In genomic region chr7:138032186-138032585, GRCh38 we compare ENCODE assay signal across 19 cellular contexts. TPM values are rescaled to one million over a fixed set of nuclear protein-coding genes. Genes with fewer than 3 reads are reported as not detected.
DNase-seq lines count a peak whose midpoint lies in the region; ATAC-seq and TF ChIP-seq lines count a peak whose summit lies in the region.
"Had no signal": no experiment of that assay in that cellular context is flagged by ENCODE, and none has a peak within 500 bp of the region (broad histone marks: within the 10 kb centered on the region; RNA-seq: fewer than 3 reads in every experiment).

No MANE protein-coding gene starts in this region.

- DNase-seq in GM23338 (ENCODE audit: low spot score): no peak
- DNase-seq in kidney glomerular epithelial cell (lab: John Stamatoyannopoulos, UW): peak; percentile 2
- DNase-seq in NCI-H526 treated with DMSO at 0.1 percent for 48 hours (lab: John Stamatoyannopoulos, UW): no peak
- DNase-seq in NCI-H446 treated with DMSO at 0.1 percent for 48 hours (lab: John Stamatoyannopoulos, UW): no peak
- no peak for DNase-seq in HuH-7.5 (ENCODE audit: low spot score)
- DNase-seq in hypothalamus (lab: John Stamatoyannopoulos, UW): no peak
- DNase-seq: activated T-cell treated with anti-CD3 and anti-CD28 coated beads, Interleukin-2, amount 50 U/mL, for 4 hours; endodermal cell; left lung; NCI-H1694 treated with DMSO at 0.1 percent for 48 hours; SK-N-SH had no signal

- no peaks in the 10 kb centered on the region for H4K20me1 ChIP-seq in GM23338 (replicated peaks; ENCODE audit: insufficient read depth)
- H4K20me1 ChIP-seq: BLaER1 treated with 17β-estradiol and CSF1 and Interleukin-3, amounts not matched to agents 10 nM and 100 nM had no signal

- H3K9me2 ChIP-seq in GM23338 (ENCODE audit: insufficient read depth): 0 out of 2 replicates have a peak, but pooled peaks cover 4% of the 10 kb centered on the region
- H3K9me2 ChIP-seq: SK-N-SH had no signal

- H3K4me1 ChIP-seq in GM23338 (ENCODE audit: insufficient read depth): peaks cover 45% of the 10 kb centered on the region
- H3K4me1 ChIP-seq: ascending aorta, left lung had no signal

- ATAC-seq in GM19025 (IDR thresholded peaks at IDR 0.05; ENCODE audit: low read depth, unreplicated experiment): peak; percentile 60
- no peak for ATAC-seq in GM23338
- peak; percentile 76 for ATAC-seq in HG03159 (IDR thresholded peaks at IDR 0.05; ENCODE audit: unreplicated experiment)
- ATAC-seq: activated T-cell treated with anti-CD3 and anti-CD28 coated beads, Interleukin-2, amount 50 U/mL, for 4 hours; HepG2; left lung had no signal

- peaks cover 41% of the 10 kb centered on the region for H3K9me3 Mint-ChIP-seq in GM23338

- peaks cover 3% of the 10 kb centered on the region for H3K27me3 Mint-ChIP-seq in GM23338 (ENCODE audit: insufficient read depth, low read depth, poor library complexity)

- H3K79me2 ChIP-seq in GM23338 (replicated peaks; ENCODE audit: insufficient read depth): no peaks in the 10 kb centered on the region

- no peak overlapping the region for H3K4me3 ChIP-seq in GM23338
- H3K4me3 ChIP-seq: ascending aorta; BLaER1 treated with 17β-estradiol and CSF1 and Interleukin-3, amounts not matched to agents 10 nM and 100 nM; left lung had no signal

- peaks cover 19% of the 10 kb centered on the region for H3K36me3 ChIP-seq in GM23338 (ENCODE audit: insufficient read depth)
- H3K36me3 ChIP-seq: ascending aorta, left lung had no signal

- peaks cover 48% of the 10 kb centered on the region for H3K36me3 Mint-ChIP-seq in GM23338 (ENCODE audit: low read depth)

- H3F3A ChIP-seq in GM23338 (replicated peaks; ENCODE audit: low read depth): no peaks in the 10 kb centered on the region; the same call in 1 of the 2 replicates

- peaks cover 17% of the 10 kb centered on the region for H3K4me1 Mint-ChIP-seq in GM23338

- no peak overlapping the region for H3K4me3 Mint-ChIP-seq in GM23338
- H3K4me3 Mint-ChIP-seq: activated T-cell treated with anti-CD3 and anti-CD28 coated beads, Interleukin-2, amount 50 U/mL, for 4 hours; endodermal cell; stimulated activated naive CD8-positive, alpha-beta T cell treated with anti-CD3 and anti-CD28 coated beads, Interleukin-15, Interleukin-2, amounts not matched to agents 100 ng/mL and 50 ng/mL, for 24 hours had no signal

- 0 out of 2 replicates have a peak overlapping the region, but pooled peaks have one; percentile 2 for H3K27ac ChIP-seq in GM23338 (ENCODE audit: low read depth)
- H3K27ac ChIP-seq: ascending aorta; BLaER1 treated with 17β-estradiol and CSF1 and Interleukin-3, amounts not matched to agents 10 nM and 100 nM; left lung had no signal

- TF ChIP-seq CTCF in GM23338 (conservative IDR thresholded peaks at IDR 0.05; ENCODE audit: low read depth in 2 of 2): no peak

- H3K27me3 ChIP-seq in GM23338 (ENCODE audit: insufficient read depth): no peaks in the 10 kb centered on the region
- H3K27me3 ChIP-seq: ascending aorta; BLaER1 treated with 17β-estradiol and CSF1 and Interleukin-3, amounts not matched to agents 10 nM and 100 nM; left lung had no signal

- H3K27ac Mint-ChIP-seq in GM23338: no peak overlapping the region
- H3K27ac Mint-ChIP-seq: endodermal cell; stimulated activated naive CD8-positive, alpha-beta T cell treated with anti-CD3 and anti-CD28 coated beads, Interleukin-15, Interleukin-2, amounts not matched to agents 100 ng/mL and 50 ng/mL, for 24 hours had no signal

- H2AFZ ChIP-seq in GM23338: peak overlapping the region; percentile 74; the same call in 1 of the 2 replicates

- no peak overlapping the region for H3K4me2 ChIP-seq in GM23338
- H3K4me2 ChIP-seq: BLaER1 treated with 17β-estradiol and CSF1 and Interleukin-3, amounts not matched to agents 10 nM and 100 nM; SK-N-SH had no signal

TF ChIP-seq in GM23338, 12 proteins besides CTCF, POLR2A, EP300 and RAD21:
- TF ChIP-seq EZH2phosphoT487 (IDR thresholded peaks at IDR 0.05; ENCODE audit: unreplicated experiment): no peak
- TF ChIP-seq CREB1 (CRISPR knock-in tag; IDR thresholded peaks at IDR 0.05; ENCODE audit: low read depth): no peak
- TF ChIP-seq ZNF462 (CRISPR knock-in tag; IDR thresholded peaks at IDR 0.05): no peak
- TF ChIP-seq POLR2AphosphoS5 (IDR thresholded peaks at IDR 0.05; ENCODE audit: low read depth): no peak
- no peak for TF ChIP-seq NANOG (IDR thresholded peaks at IDR 0.05; ENCODE audit: borderline replicate concordance)
- TF ChIP-seq EZH2 (IDR thresholded peaks at IDR 0.05; ENCODE audit: low read depth, unreplicated experiment): no peak

RNA-seq across cellular contexts. Expression of gene CREB3L2, which starts 30.3 kb away (rescaled TPM):
- 27.1 and 29.3 TPM in 2 replicates for total RNA-seq in GM23338 (2014; rRNA removed; shearing (Covaris generic))
- 12.2 and 14.5 TPM in 2 replicates for polyA plus RNA-seq in GM23338 (2016; fragmentation: Nextera tagmentation; extraction: Ambion mirVana)

RNA-seq across cellular contexts. Expression of gene AKR1D1, which starts 44.1 kb away (rescaled TPM):
- total RNA-seq in GM23338 (2014; rRNA removed; shearing (Covaris generic)): 0.14 TPM in 1 of 2 replicates, not detected in the other
- not detected in 2 replicates for polyA plus RNA-seq in GM23338 (2016; fragmentation: Nextera tagmentation; extraction: Ambion mirVana)
- total RNA-seq: ascending aorta, endodermal cell, glomerular endothelial cell, left lung, omental fat pad had no signal
- polyA plus RNA-seq: SK-N-SH had no signal
